ENCODE assay signal across 9 cellular contexts in the genomic region with DNA sequence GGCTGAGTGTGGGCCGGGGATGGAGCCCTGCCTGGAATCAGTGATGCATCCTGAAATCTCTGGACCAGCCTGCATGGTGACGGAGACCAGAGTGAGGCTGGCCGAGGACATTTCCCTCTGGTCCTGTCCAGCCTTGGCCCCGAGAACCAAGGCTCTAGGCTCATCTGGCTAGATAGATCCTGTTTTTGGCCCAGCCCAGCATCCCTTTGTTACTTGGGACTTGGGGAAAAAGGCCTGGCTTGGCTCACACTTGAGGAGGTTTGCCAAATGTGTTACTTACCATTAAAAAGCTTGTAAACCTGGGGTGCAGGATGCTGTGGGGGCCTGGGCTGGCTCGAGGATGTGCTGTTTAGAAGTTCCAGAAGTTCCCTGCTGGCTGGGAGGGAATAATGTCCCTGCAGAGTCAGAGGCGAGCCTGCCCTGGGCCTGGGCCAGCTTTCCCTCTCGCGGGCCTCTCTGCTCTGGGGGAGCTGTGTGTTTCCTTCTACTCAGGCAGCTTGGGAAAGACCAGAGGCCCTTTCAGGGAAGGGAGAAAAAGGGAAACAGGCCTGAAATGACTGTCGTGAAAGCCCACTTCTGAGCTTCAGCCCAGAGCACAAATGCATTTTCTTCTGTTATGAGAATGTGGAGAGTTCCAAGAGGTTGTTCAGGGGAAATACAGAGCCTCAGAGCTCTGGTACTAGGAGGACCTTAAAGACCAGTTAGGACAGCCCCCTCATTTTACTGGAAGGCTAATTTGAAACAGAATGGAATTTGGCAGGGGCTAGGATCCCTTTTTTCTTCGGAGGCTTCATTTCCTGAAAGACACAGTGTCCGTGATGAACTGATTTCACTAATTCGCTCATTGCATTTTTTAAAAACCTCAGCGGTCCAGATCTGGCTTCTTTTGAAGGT. TPM values are rescaled to one million over a fixed set of nuclear protein-coding genes. Genes with fewer than 3 reads are reported as not detected.
DNase-seq lines count a peak whose midpoint lies in the region; ATAC-seq, FAIRE-seq and TF ChIP-seq lines count a peak whose summit lies in the region.
"Had no signal": no experiment of that assay in that cellular context is flagged by ENCODE, and none has a peak within 500 bp of the region (broad histone marks: within the 10 kb centered on the region; RNA-seq: fewer than 3 reads in every experiment).

No MANE protein-coding gene starts in this region.

- H3K4me3 ChIP-seq in A673 (ENCODE audit: low read depth, low read length, poor library complexity, severe bottlenecking): peak overlapping the region; percentile 5
- no peak overlapping the region for H3K4me3 ChIP-seq in pancreas

- H3K36me3 Mint-ChIP-seq in activated B cell treated with CpG ODN at 0.5 μM for 24 hours (ENCODE audit: low read depth): no peaks in the 10 kb centered on the region
- H3K36me3 Mint-ChIP-seq in glutamatergic neuron (ENCODE audit: unreplicated experiment): no peaks in the 10 kb centered on the region

- H3K27ac ChIP-seq in A673 (ENCODE audit: low read depth, low read length, poor library complexity, severe bottlenecking) (peak overlapping the region; percentile 97), pancreas (peak overlapping the region; percentile 56 to 92 (median 72))

- H3K9me3 ChIP-seq in A673 (ENCODE audit: low read depth, low read length, poor library complexity, severe bottlenecking) (no peaks in the 10 kb centered on the region), pancreas (no peaks in the 10 kb centered on the region)

- no peak for TF ChIP-seq CTCF in A673 (conservative IDR thresholded peaks at IDR 0.05; ENCODE audit: low read depth, low read length)
- no peak for TF ChIP-seq CTCF in activated B cell treated with CpG ODN at 0.5 μM for 24 hours (IDR thresholded peaks at IDR 0.05)
- TF ChIP-seq CTCF in glutamatergic neuron (IDR thresholded peaks at IDR 0.05; ENCODE audit: partially characterized antibody, unreplicated experiment): no peak
- no peak for TF ChIP-seq CTCF in pancreas (IDR thresholded peaks at IDR 0.05)
- TF ChIP-seq CTCF in GM13976 (IDR thresholded peaks at IDR 0.05; ENCODE audit: borderline replicate concordance, control extremely low read depth, extremely low read depth, insufficient read depth, missing control alignments): no peak

- FAIRE-seq in pancreas (lab: Jason Lieb, UNC): peak; percentile 70
- FAIRE-seq: colon had no signal

- H3K9me3 Mint-ChIP-seq in activated B cell treated with CpG ODN at 0.5 μM for 24 hours (no peaks in the 10 kb centered on the region), glutamatergic neuron (ENCODE audit: unreplicated experiment) (peaks cover 21% of the 10 kb centered on the region)

- no peaks in the 10 kb centered on the region for H3K36me3 ChIP-seq in A673 (ENCODE audit: insufficient read depth, low read length, poor library complexity, severe bottlenecking)
- H3K36me3 ChIP-seq in pancreas: no peaks in the 10 kb centered on the region

- DNase-seq in A673 (ENCODE audit: low spot score) (peak; percentile 90), HT-29 (ENCODE audit: low spot score) (peak; percentile 51), activated B cell treated with CpG ODN at 0.5 μM for 24 hours (no peak), glutamatergic neuron (no peak), pancreas (peak; percentile 72 to 86 (median 78)), GM13976 (ENCODE audit: low spot score) (no peak)
- DNase-seq in activated CD4-positive, alpha-beta T cell treated with anti-CD3 and anti-CD28 coated beads, Interleukin-2, amount 50 U/mL, for 1 hour: no peak

- peak overlapping the region; percentile 52 for H3K4me3 Mint-ChIP-seq in activated B cell treated with CpG ODN at 0.5 μM for 24 hours
- peak overlapping the region; percentile 57 for H3K4me3 Mint-ChIP-seq in glutamatergic neuron (ENCODE audit: unreplicated experiment)

- BruUV-seq in A673 (replicated peaks; lab: Mats Ljungman, UMichigan): no TSS peak

- H3K27me3 Mint-ChIP-seq in activated B cell treated with CpG ODN at 0.5 μM for 24 hours (no peaks in the 10 kb centered on the region), glutamatergic neuron (ENCODE audit: unreplicated experiment) (peaks cover 10% of the 10 kb centered on the region)

- no peak overlapping the region for H3K27ac Mint-ChIP-seq in activated B cell treated with CpG ODN at 0.5 μM for 24 hours
- H3K27ac Mint-ChIP-seq in glutamatergic neuron (ENCODE audit: unreplicated experiment): peak overlapping the region; percentile 97

- in situ Hi-C loops in GM13976 (cut with MboI; ENCODE audit: low sequenced_read_pairs, unreplicated experiment): no loop called here

- H3K4me1 Mint-ChIP-seq in activated B cell treated with CpG ODN at 0.5 μM for 24 hours: peaks cover 56% of the 10 kb centered on the region
- peaks cover 57% of the 10 kb centered on the region for H3K4me1 Mint-ChIP-seq in glutamatergic neuron (ENCODE audit: low read depth, unreplicated experiment)

- H3K4me1 ChIP-seq in A673 (ENCODE audit: insufficient read depth, low read length, poor library complexity, severe bottlenecking) (peaks cover 71% of the 10 kb centered on the region), pancreas (peaks cover 4 to 32% (median 5%) of the 10 kb centered on the region in 3 donors)

- CTCF ChIA-PET in A673 (lab: Charles Lee) (interaction anchor here (0.6 kb wide), 1 partner anchor 58 kb away, joined by 4 read pairs; no protein-coding TSS in a partner anchor), activated B cell treated with CpG ODN at 0.5 μM for 24 hours (lab: Charles Lee) (interaction anchor here (1.7 to 4.7 kb wide), 2 partner anchors 11 to 61 kb away, joined by 4 to 32 read pairs; no protein-coding TSS in a partner anchor)

- intact Hi-C loops in A673 (cut with micrococcal nuclease; ENCODE audit: unreplicated experiment) (loop anchor here (1.0 kb wide), 1 partner anchor 47 kb away; a partner anchor contains a TSS), activated B cell treated with CpG ODN at 0.5 μM for 24 hours (cut with micrococcal nuclease) (no loop called here), pancreas (cut with DNase I) (no loop called here)

- POLR2A ChIA-PET in A673 (lab: Charles Lee; ENCODE audit: low non-redundant PET) (no interaction called here), activated B cell treated with CpG ODN at 0.5 μM for 24 hours (lab: Charles Lee) (interaction anchor here (0.5 to 7.3 kb wide), 3 partner anchors 49 to 388 kb away, joined by 3 to 122 read pairs (median 91); a partner anchor contains a TSS)

- H3K27me3 ChIP-seq in A673 (replicated peaks; ENCODE audit: insufficient read depth, low read depth, low read length, poor library complexity): no peaks in the 10 kb centered on the region
- H3K27me3 ChIP-seq in pancreas: no peaks in the 10 kb centered on the region

- WGBS in pancreas, 2 donors: 43 to 46% methylated on average over 13 of the region's 13 CpGs

- no peak for ATAC-seq in activated B cell treated with CpG ODN at 0.5 μM for 24 hours (ENCODE audit: low read depth)
- ATAC-seq in pancreas: peak; percentile 63 to 74 (median 70)
- no peak for ATAC-seq in GM21526 (IDR thresholded peaks at IDR 0.05; ENCODE audit: low FRiP score, unreplicated experiment)

RNA-seq across cellular contexts. Expression of a gene that starts 47.2 kb away (rescaled TPM):
- 115 and 132 TPM in 2 replicates for total RNA-seq in A673 (2021)
- 38.5 and 40.7 TPM in 2 replicates for total RNA-seq in HT-29 (2014; rRNA removed; shearing (Covaris generic))
- total RNA-seq in activated B cell treated with CpG ODN at 0.5 μM for 24 hours: 73.2 and 81.5 TPM in 2 replicates
- 127 TPM for total RNA-seq in glutamatergic neuron (ENCODE audit: unreplicated experiment)
- 100 to 1,000 TPM in 2 of 6 donors, 10 to 100 TPM in 4; 88.8 to 165 (median 94.5) TPM for total RNA-seq in pancreas
- polyA plus RNA-seq in pancreas: 10 to 100 TPM; 38.7 to 48.6 TPM

RNA-seq across cellular contexts. Expression of a gene that starts 47.7 kb away (rescaled TPM):
- total RNA-seq in A673 (2021) (7.7 and 13.6 TPM in 2 replicates), activated B cell treated with CpG ODN at 0.5 μM for 24 hours (3.0 and 3.9 TPM in 2 replicates), glutamatergic neuron (ENCODE audit: unreplicated experiment) (1.3 TPM), pancreas (1 to 10 TPM; 2.7 to 5.0 (median 4.1) TPM)
- total RNA-seq in HT-29 (2014; rRNA removed; shearing (Covaris generic)): 2.1 and 3.6 TPM in 2 replicates
- 1 to 10 TPM; 3.8 to 5.7 TPM for polyA plus RNA-seq in pancreas

Comparison
In these comparisons a context has a peak if more than half of its experiments do, and no peak if none do; other contexts are left out.
1. DNase-seq: peak in A673 (single experiment), HT-29 (single experiment) and pancreas (6 of 6); none in activated B cell treated with CpG ODN at 0.5 μM for 24 hours (single experiment), glutamatergic neuron (single experiment), GM13976 (single experiment) and activated CD4-positive, alpha-beta T cell treated with anti-CD3 and anti-CD28 coated beads, Interleukin-2, amount 50 U/mL, for 1 hour (single experiment).
2. ATAC-seq: peak in pancreas (4 of 4); none in activated B cell treated with CpG ODN at 0.5 μM for 24 hours (single experiment) and GM21526 (single experiment).